In the genomic region with DNA sequence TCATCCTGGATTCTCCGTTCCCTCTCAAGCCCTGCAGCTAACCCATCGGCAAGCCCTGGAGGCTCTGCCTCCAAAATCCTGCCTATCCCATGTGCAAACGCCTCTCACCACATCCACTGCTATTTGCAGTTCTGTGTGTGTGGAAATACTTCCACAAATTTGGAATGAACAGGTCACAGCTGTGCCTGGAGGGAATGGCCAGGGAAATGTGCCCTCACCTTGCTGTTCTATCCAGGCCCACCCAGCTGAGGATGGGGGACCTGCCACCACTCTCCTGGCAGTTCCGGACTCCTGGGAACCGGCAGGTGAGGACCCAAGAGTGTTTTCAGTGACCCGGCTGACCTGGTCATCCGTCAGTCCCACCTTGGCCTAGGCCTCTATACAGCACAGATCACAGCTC, we compare ENCODE assay signal across 18 cellular contexts. TPM values are rescaled to one million over a fixed set of nuclear protein-coding genes. Genes with fewer than 3 reads are reported as not detected.
"Had no signal": no experiment of that assay in that cellular context is flagged by ENCODE, and none has a peak within 500 bp of the region (broad histone marks: within the 10 kb centered on the region; RNA-seq: fewer than 3 reads in every experiment).

No MANE protein-coding gene starts in this region.

RNA-seq across cellular contexts. Expression of gene TBC1D3H, which starts 12.3 kb away (rescaled TPM):
- total RNA-seq: activated naive CD4-positive, alpha-beta T cell treated with anti-CD3 and anti-CD28 coated beads for 36 hours; activated naive CD4-positive, alpha-beta T cell treated with anti-CD3 and anti-CD28 coated beads, Interleukin-2, amount 50 U/mL, for 72 hours; activated T-cell treated with anti-CD3 and anti-CD28 coated beads, Interleukin-2, amount 50 U/mL, for 4 hours; activated T-cell treated with anti-CD3 and anti-CD28 coated beads, Interleukin-2, amount 50 U/mL, for 72 hours; activated T-helper 1 cell treated with anti-CD3 and anti-CD28 coated beads, Interleukin-12 subunit alpha, Interleukin-12 subunit beta, Interleukin-2, Interleukin-4 antibody, amounts not matched to agents 30 ng/mL and 10 ng/mL and 1 ng/mL, durations not matched to agents 14 hours and 24 hours and 36 hours; activated T-helper 17 cell treated with anti-CD3 and anti-CD28 coated beads, Interleukin-2, amount 50 U/mL, for 72 hours; activated T-helper 2 cell treated with anti-CD3 and anti-CD28 coated beads, Interferon-gamma antibody, Interleukin-2, Interleukin-4, amounts not matched to agents 10 μg/mL and 5 μg/mL and 100 μg/mL, durations not matched to agents 14 hours and 24 hours and 36 hours; adrenal gland; aorta; ascending aorta; astrocyte; body of pancreas; breast epithelium; bronchial epithelial cell; cardiac muscle cell; cerebellum had no signal

RNA-seq across cellular contexts. Expression of gene TBC1D3G, which starts 52.3 kb away (rescaled TPM):
- total RNA-seq: activated naive CD4-positive, alpha-beta T cell treated with anti-CD3 and anti-CD28 coated beads for 36 hours; activated naive CD4-positive, alpha-beta T cell treated with anti-CD3 and anti-CD28 coated beads, Interleukin-2, amount 50 U/mL, for 72 hours; activated naive CD8-positive, alpha-beta T cell treated with anti-CD3 and anti-CD28 coated beads for 36 hours; activated naive CD8-positive, alpha-beta T cell treated with anti-CD3 and anti-CD28 coated beads, Interleukin-2, amount 10 ng/mL, durations not matched to agents 7 days and 5 days; activated T-cell treated with anti-CD3 and anti-CD28 coated beads, Interleukin-2, amount 50 U/mL, for 4 hours; activated T-helper 1 cell treated with anti-CD3 and anti-CD28 coated beads, Interleukin-12 subunit alpha, Interleukin-12 subunit beta, Interleukin-2, Interleukin-4 antibody, amounts not matched to agents 30 ng/mL and 10 ng/mL and 1 ng/mL, durations not matched to agents 14 hours and 24 hours and 36 hours; activated T-helper 17 cell treated with anti-CD3 and anti-CD28 coated beads, Interleukin-2, amount 50 U/mL, for 72 hours; activated T-helper 2 cell treated with anti-CD3 and anti-CD28 coated beads, Interferon-gamma antibody, Interleukin-2, Interleukin-4, amounts not matched to agents 10 μg/mL and 5 μg/mL and 100 μg/mL, durations not matched to agents 14 hours and 24 hours and 36 hours; adrenal gland; aorta; ascending aorta; astrocyte; body of pancreas; bronchial epithelial cell; cerebellum had no signal
